8 cellular contexts compared by ENCODE assay signal in genomic region chr3:44976002-44976815, GRCh38. TPM values are rescaled to one million over a fixed set of nuclear protein-coding genes. Genes with fewer than 3 reads are reported as not detected.
DNase-seq lines count a peak whose midpoint lies in the region; ATAC-seq and TF ChIP-seq lines count a peak whose summit lies in the region.

EXOSC7 (plus strand) TSS chr3:44976244; CDS start chr3:44976278, 34 bp downstream.
ZDHHC3 (minus strand) TSS chr3:44976174; CDS start chr3:44959436, 16,738 bp downstream.

- DNase-seq in ACHN (peak; percentile 79), NCI-H446 treated with DMSO at 0.1 percent for 48 hours (lab: John Stamatoyannopoulos, UW) (peak; percentile 31), cerebellum (ENCODE audit: low spot score) (peak; percentile 94), kidney epithelial cell (ENCODE audit: low read depth) (peak; percentile 38)
- DNase-seq in activated CD4-positive, alpha-beta T cell treated with anti-CD3 and anti-CD28 coated beads for 1 hour = peak; percentile 82
- peak; percentile 89 for DNase-seq in stimulated activated CD4-positive, alpha-beta T cell treated with anti-CD3 and anti-CD28 coated beads, Interleukin-15, amount 100 ng/mL, for 24 hours

- ATAC-seq in GM18867 (IDR thresholded peaks at IDR 0.05; ENCODE audit: unreplicated experiment) (peak; percentile 80), HG03095 (IDR thresholded peaks at IDR 0.05; ENCODE audit: unreplicated experiment) (peak; percentile 65)

- H3K4me3 ChIP-seq in kidney epithelial cell (ENCODE audit: low read depth, low read length) = peak within 1 kb of the TSS; percentile 99

- H3K36me3 ChIP-seq in kidney epithelial cell (ENCODE audit: control insufficient read depth, insufficient read depth, low read length) = no peaks in the 10 kb centered on the region

- H3K27me3 ChIP-seq in kidney epithelial cell (ENCODE audit: control insufficient read depth, insufficient read depth, low read length) = no peaks in the 10 kb centered on the region

- in situ Hi-C loops in ACHN (cut with HindIII; ENCODE audit: low pct_ligation_motif_present, low pct_unique_long_range_greater_than_20kb, low sequenced_read_pairs) = no loop called here

- TF ChIP-seq CTCF in kidney epithelial cell (IDR thresholded peaks at IDR 0.05; ENCODE audit: insufficient read depth, low read length, poor library complexity, severe bottlenecking) = no peak

RNA-seq across cellular contexts. Expression of gene EXOSC7, which starts in this region (rescaled TPM):
- total RNA-seq in cerebellum = 25.5 TPM
- total RNA-seq in kidney epithelial cell = 41.3 and 64.8 TPM in 2 replicates

RNA-seq across cellular contexts. Expression of gene ZDHHC3, which starts in this region (rescaled TPM):
- total RNA-seq in cerebellum = 45.0 TPM
- total RNA-seq in kidney epithelial cell = 58.3 and 68.3 TPM in 2 replicates

Comparison
In these comparisons a context has a peak if more than half of its experiments do, and no peak if none do; other contexts are left out.
1. Peak in every context shown above with its lines: DNase-seq, ATAC-seq and H3K4me3 ChIP-seq.
2. DNase-seq: peak in every context shown above with its lines; median percentile 94 in cerebellum; 89 in stimulated activated CD4-positive, alpha-beta T cell treated with anti-CD3 and anti-CD28 coated beads, Interleukin-15, amount 100 ng/mL, for 24 hours; 82 in activated CD4-positive, alpha-beta T cell treated with anti-CD3 and anti-CD28 coated beads for 1 hour; 79 in ACHN; 38 in kidney epithelial cell; 31 in NCI-H446 treated with DMSO at 0.1 percent for 48 hours.